In genomic region chr5:43066231-43066798, GRCh38 we compare ENCODE assay signal across 1 cellular context.
A peak's percentile ranks its signal among the peaks of the same experiment; 100 is the strongest.
TF ChIP-seq lines count a peak whose summit lies in the region.

No MANE protein-coding gene starts in this region.

TF ChIP-seq in H1, 55 proteins besides CTCF, POLR2A, EP300 and RAD21 (continued from another document):
- TF ChIP-seq E2F6 (IDR thresholded peaks at IDR 0.05) (no peak), TAF7 (optimal IDR thresholded peaks at IDR 0.05; ENCODE audit: borderline replicate concordance, low read depth, low read length) (peak; percentile 42), BACH1 (IDR thresholded peaks at IDR 0.05; ENCODE audit: low read length) (no peak), RXRA (IDR thresholded peaks at IDR 0.05; ENCODE audit: insufficient read depth, low read depth, low read length) (no peak), TBP (IDR thresholded peaks at IDR 0.05; ENCODE audit: low read depth, low read length) (peak; percentile 66), CBX5 (IDR thresholded peaks at IDR 0.05; ENCODE audit: low read depth, low read length) (no peak), BRCA1 (IDR thresholded peaks at IDR 0.05; ENCODE audit: low read depth, low read length) (no peak)
TF ChIP-seq in H1: peak in this region for 11.
